ENCODE assay signal across 2 cellular contexts in the genomic region with DNA sequence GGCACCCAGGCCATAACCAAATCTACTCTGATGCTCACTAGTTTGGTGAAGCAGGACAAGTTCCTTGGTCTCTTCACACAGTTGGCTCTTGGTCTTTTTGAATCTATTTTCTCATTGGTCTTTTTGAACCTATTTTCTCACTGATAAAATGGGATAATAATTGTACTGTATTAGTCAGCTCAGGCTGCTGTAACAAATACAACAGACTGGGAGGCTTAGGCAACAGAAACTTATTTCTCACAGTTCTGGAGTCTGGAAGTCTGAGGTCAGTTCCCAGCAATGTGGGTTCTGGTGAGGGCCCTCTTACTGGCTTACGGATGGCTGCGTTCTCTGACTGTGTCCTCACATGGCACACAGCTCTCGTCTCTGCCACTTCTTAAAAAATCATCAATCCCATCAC.
TF ChIP-seq lines count a peak whose summit lies in the region.

No MANE protein-coding gene starts in this region.

TF ChIP-seq in HepG2, 621 proteins besides CTCF, POLR2A, EP300 and RAD21:
- no peak for TF ChIP-seq TSC22D2 (CRISPR knock-in tag; IDR thresholded peaks at IDR 0.05; ENCODE audit: borderline replicate concordance)
- TF ChIP-seq GABPA (IDR thresholded peaks at IDR 0.05; ENCODE audit: low read depth, low read length) = no peak
- no peak for TF ChIP-seq GABPA (CRISPR knock-in tag; IDR thresholded peaks at IDR 0.05; ENCODE audit: low read depth)
- peak; percentile 54; the same call in 1 of the 2 replicates for TF ChIP-seq ZNF12 (CRISPR knock-in tag; IDR thresholded peaks at IDR 0.05)

TF ChIP-seq in K562, 482 proteins besides CTCF, POLR2A, EP300 and RAD21:
- TF ChIP-seq ZNF124 (CRISPR knock-in tag; IDR thresholded peaks at IDR 0.05) (no peak), ZNF12 (CRISPR knock-in tag; IDR thresholded peaks at IDR 0.05) (peak; percentile 89), BHLHE40 (IDR thresholded peaks at IDR 0.05; ENCODE audit: low read length) (no peak)
- TF ChIP-seq, protein P1, sequence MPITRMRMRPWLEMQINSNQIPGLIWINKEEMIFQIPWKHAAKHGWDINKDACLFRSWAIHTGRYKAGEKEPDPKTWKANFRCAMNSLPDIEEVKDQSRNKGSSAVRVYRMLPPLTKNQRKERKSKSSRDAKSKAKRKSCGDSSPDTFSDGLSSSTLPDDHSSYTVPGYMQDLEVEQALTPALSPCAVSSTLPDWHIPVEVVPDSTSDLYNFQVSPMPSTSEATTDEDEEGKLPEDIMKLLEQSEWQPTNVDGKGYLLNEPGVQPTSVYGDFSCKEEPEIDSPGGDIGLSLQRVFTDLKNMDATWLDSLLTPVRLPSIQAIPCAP (CRISPR knock-in tag; IDR thresholded peaks at IDR 0.05; ENCODE audit: borderline replicate concordance) = no peak
